ENCODE assay signal across 16 cellular contexts in genomic region chr2:134361648-134362047, GRCh38.
DNase-seq lines count a peak whose midpoint lies in the region; ATAC-seq and TF ChIP-seq lines count a peak whose summit lies in the region.
"Had no signal": no experiment of that assay in that cellular context is flagged by ENCODE, and none has a peak within 500 bp of the region (broad histone marks: within the 10 kb centered on the region; RNA-seq: fewer than 3 reads in every experiment).

No MANE protein-coding gene starts in this region.

- DNase-seq in Right ventricle myocardium superior (no peak), cardiac septum (ENCODE audit: low spot score) (no peak), NCI-H345 treated with DMSO at 0.1 percent for 48 hours (lab: John Stamatoyannopoulos, UW; ENCODE audit: unreplicated experiment) (peak; percentile 56), right atrium auricular region (ENCODE audit: low spot score) (no peak), SKM-1 treated with dmso at 0.1 percent for 144 hours (lab: John Stamatoyannopoulos, UW; ENCODE audit: unreplicated experiment) (no peak), suprapubic skin (ENCODE audit: low spot score in 2 of 2) (no peak), NK-92 (lab: John Stamatoyannopoulos, UW; ENCODE audit: unreplicated experiment) (no peak)
- no peak for DNase-seq in effector memory CD4-positive, alpha-beta T cell
- DNase-seq: activated CD4-positive, alpha-beta T cell treated with anti-CD3 and anti-CD28 coated beads for 1 hour; activated naive CD4-positive, alpha-beta T cell treated with anti-CD3 and anti-CD28 coated beads, Interleukin-2, amount 10 ng/mL, durations not matched to agents 7 days and 5 days; body of pancreas; effector memory CD8-positive, alpha-beta T cell; lower lobe of right lung; NCI-H524 treated with DMSO at 0.1 percent for 48 hours; retina had no signal

- TF ChIP-seq EP300 in suprapubic skin (IDR thresholded peaks at IDR 0.05), result no peak

- intact Hi-C loops in Right ventricle myocardium superior (cut with DNase I), result loop anchor here (10.0 kb wide), 1 partner anchor 97 kb away; no protein-coding TSS in a partner anchor
- intact Hi-C loops in cardiac septum (cut with DNase I), result loop anchor here (5.0 kb wide), 2 partner anchors 41 to 239 kb away; no protein-coding TSS in a partner anchor

- H3K27ac ChIP-seq in right atrium auricular region, result peak overlapping the region; percentile 60 to 80
- no peak overlapping the region for H3K27ac ChIP-seq in effector memory CD4-positive, alpha-beta T cell (ENCODE audit: insufficient read depth, low read length, poor library complexity, severe bottlenecking)
- H3K27ac ChIP-seq in suprapubic skin, result no peak overlapping the region
- H3K27ac ChIP-seq: lower lobe of right lung, tibial nerve had no signal

- ATAC-seq in Right ventricle myocardium superior (ENCODE audit: poor library complexity), result peak; percentile 17
- ATAC-seq: effector memory CD8-positive, alpha-beta T cell; lower lobe of right lung had no signal

- TF ChIP-seq CTCF in right atrium auricular region (IDR thresholded peaks at IDR 0.05) (no peak), suprapubic skin (IDR thresholded peaks at IDR 0.05) (no peak)

- H3K27me3 ChIP-seq in right atrium auricular region (no peaks in the 10 kb centered on the region), suprapubic skin (no peaks in the 10 kb centered on the region)
- H3K27me3 ChIP-seq in effector memory CD4-positive, alpha-beta T cell (replicated peaks; ENCODE audit: control insufficient read depth, insufficient read depth, low read length, poor library complexity, severe bottlenecking), result no peaks in the 10 kb centered on the region
- H3K27me3 ChIP-seq: body of pancreas, tibial nerve had no signal

- H3K4me1 ChIP-seq in right atrium auricular region (peaks cover 0 to 54% of the 10 kb centered on the region in 2 donors), suprapubic skin (peaks cover 12% of the 10 kb centered on the region)
- H3K4me1 ChIP-seq in effector memory CD4-positive, alpha-beta T cell (ENCODE audit: control insufficient read depth, insufficient read depth, low read length, poor library complexity, severe bottlenecking), result peaks cover under 1% of the 10 kb centered on the region

- 95% methylated on average over 1 of the region's 1 CpG for WGBS in suprapubic skin

- no peak for TF ChIP-seq POLR2A in suprapubic skin (IDR thresholded peaks at IDR 0.05)

- no peaks in the 10 kb centered on the region for H3K9me3 ChIP-seq in right atrium auricular region
- H3K9me3 ChIP-seq in effector memory CD4-positive, alpha-beta T cell (ENCODE audit: control insufficient read depth, low read length), result no peaks in the 10 kb centered on the region
- H3K9me3 ChIP-seq in suprapubic skin, result no peaks in the 10 kb centered on the region
- H3K9me3 ChIP-seq: body of pancreas, lower lobe of right lung, tibial nerve had no signal

- H3K4me3 ChIP-seq in right atrium auricular region (no peak overlapping the region), suprapubic skin (no peak overlapping the region)
- no peak overlapping the region for H3K4me3 ChIP-seq in effector memory CD4-positive, alpha-beta T cell (ENCODE audit: insufficient read depth, low read depth, low read length, poor library complexity, severe bottlenecking)
- H3K4me3 ChIP-seq: body of pancreas, lower lobe of right lung, tibial nerve had no signal

- H3K36me3 ChIP-seq in right atrium auricular region (peaks cover 7% of the 10 kb centered on the region), suprapubic skin (no peaks in the 10 kb centered on the region)
- peaks cover 22% of the 10 kb centered on the region for H3K36me3 ChIP-seq in effector memory CD4-positive, alpha-beta T cell (ENCODE audit: control insufficient read depth, insufficient read depth, low read length)

Comparison
In these comparisons a context has a peak if more than half of its experiments do, and no peak if none do; other contexts are left out.
1. H3K27ac ChIP-seq: peak in right atrium auricular region (2 of 2); none in effector memory CD4-positive, alpha-beta T cell (single experiment) and suprapubic skin (single experiment).